Comparison of ENCODE assay signal across 1 cellular context in genomic region chr10:72340510-72340895, GRCh38.
TF ChIP-seq lines count a peak whose summit lies in the region.

No MANE protein-coding gene starts in this region.

TF ChIP-seq in K562, 482 proteins besides CTCF, POLR2A, EP300 and RAD21 (continued from another document and continues in another):
- TF ChIP-seq E2F8 (IDR thresholded peaks at IDR 0.05; ENCODE audit: low read depth, partially characterized antibody) (no peak), ZNF696 (CRISPR knock-in tag; conservative IDR thresholded peaks at IDR 0.05) (no peak), SRF (CRISPR knock-in tag; IDR thresholded peaks at IDR 0.05) (no peak), CBX8 (IDR thresholded peaks at IDR 0.05; ENCODE audit: borderline replicate concordance, extremely low read depth, low read depth, low read length, poor library complexity, severe bottlenecking) (no peak), JUN (IDR thresholded peaks at IDR 0.05; ENCODE audit: borderline replicate concordance, low read depth, low read length) (peak; percentile 29; the same call in 1 of the 2 replicates), JUN (CRISPR knock-in tag; IDR thresholded peaks at IDR 0.05; ENCODE audit: borderline replicate concordance) (no peak), ZFP36 (IDR thresholded peaks at IDR 0.05; ENCODE audit: low read depth, low read length, partially characterized antibody) (peak; percentile 16), TCF15 (CRISPR knock-in tag; IDR thresholded peaks at IDR 0.05) (no peak), RBFOX2 (IDR thresholded peaks at IDR 0.05; ENCODE audit: low read depth, low read length) (no peak), ZFP30 (CRISPR knock-in tag; IDR thresholded peaks at IDR 0.05; ENCODE audit: borderline replicate concordance) (no peak), ZNF311 (CRISPR knock-in tag; IDR thresholded peaks at IDR 0.05) (no peak), ZSCAN29 (IDR thresholded peaks at IDR 0.05) (no peak), ZNF592 (IDR thresholded peaks at IDR 0.05) (no peak), CLOCK (CRISPR knock-in tag; IDR thresholded peaks at IDR 0.05; ENCODE audit: borderline replicate concordance) (no peak), JUND (IDR thresholded peaks at IDR 0.05; ENCODE audit: borderline replicate concordance, low read depth, low read length) (peak; percentile 61; the same call in 1 of the 2 replicates), JUND (tag; IDR thresholded peaks at IDR 0.05; ENCODE audit: borderline replicate concordance, low read depth, low read length) (peak; percentile 14; the same call in 1 of the 3 replicates), BRD4 (IDR thresholded peaks at IDR 0.05) (no peak), FOXK2 (conservative IDR thresholded peaks at IDR 0.05 in 1 of 2, IDR thresholded peaks at IDR 0.05 in 1 of 2; ENCODE audit: low read depth in 2 of 2) (no peak), MCM7 (IDR thresholded peaks at IDR 0.05) (no peak), ZNF232 (CRISPR knock-in tag; IDR thresholded peaks at IDR 0.05) (no peak), E2F4 (CRISPR knock-in tag; IDR thresholded peaks at IDR 0.05; ENCODE audit: low read depth) (no peak), ATF4 (CRISPR knock-in tag; IDR thresholded peaks at IDR 0.05) (no peak), SAFB2 (IDR thresholded peaks at IDR 0.05; ENCODE audit: borderline replicate concordance, low read depth, low read length, severe bottlenecking) (no peak), ZBTB33 (CRISPR knock-in tag; IDR thresholded peaks at IDR 0.05) (peak; percentile 89), MAX (CRISPR knock-in tag; IDR thresholded peaks at IDR 0.05) (peak; percentile 80), ZBTB40 (IDR thresholded peaks at IDR 0.05) (no peak), ZBTB40 (CRISPR knock-in tag; IDR thresholded peaks at IDR 0.05) (no peak), ARID2 (IDR thresholded peaks at IDR 0.05) (no peak), RHOXF2B (CRISPR knock-in tag; conservative IDR thresholded peaks at IDR 0.05) (no peak)
